ENCODE assay signal across 2 cellular contexts in the genomic region with DNA sequence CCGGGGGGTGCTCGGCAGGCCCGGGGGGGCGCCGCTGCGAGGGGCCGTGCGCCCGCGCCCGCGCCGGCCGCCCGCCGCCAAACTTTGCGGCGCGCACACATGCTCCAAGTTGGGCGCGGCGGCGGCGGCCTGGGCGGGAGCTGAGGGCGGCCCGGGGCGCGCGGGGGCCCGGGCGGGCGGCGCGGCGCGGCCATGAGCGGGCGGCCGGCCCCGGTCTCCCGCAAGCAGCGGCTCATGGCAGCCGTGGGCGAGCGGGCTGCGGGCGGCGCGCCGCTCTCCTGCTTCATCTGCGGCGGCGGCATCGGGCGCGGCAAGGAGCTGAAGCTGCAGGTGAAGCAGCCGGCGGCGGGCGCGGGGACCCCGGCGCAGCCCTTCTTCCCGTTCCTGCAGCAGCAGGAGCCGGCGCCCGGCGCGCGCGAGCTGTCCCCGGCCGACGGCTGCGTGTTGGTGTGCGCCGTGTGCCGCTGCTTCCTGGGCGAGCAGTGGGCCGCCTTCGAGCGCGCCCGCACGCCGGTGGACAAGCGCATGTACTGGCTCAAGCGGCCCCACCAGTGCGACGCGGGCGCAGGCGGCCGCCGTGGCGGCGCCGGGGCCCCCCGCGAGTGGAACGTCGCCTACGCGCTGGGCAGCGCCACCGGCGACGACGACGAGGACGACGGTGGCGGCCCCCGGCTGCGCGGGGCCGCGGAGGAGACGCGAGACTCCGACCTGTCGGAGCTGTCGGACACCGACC.
TF ChIP-seq lines count a peak whose summit lies in the region.

No MANE protein-coding gene starts in this region.

TF ChIP-seq in IMR-90, 13 proteins besides CTCF, POLR2A, EP300 and RAD21:
- TF ChIP-seq, protein P1, sequence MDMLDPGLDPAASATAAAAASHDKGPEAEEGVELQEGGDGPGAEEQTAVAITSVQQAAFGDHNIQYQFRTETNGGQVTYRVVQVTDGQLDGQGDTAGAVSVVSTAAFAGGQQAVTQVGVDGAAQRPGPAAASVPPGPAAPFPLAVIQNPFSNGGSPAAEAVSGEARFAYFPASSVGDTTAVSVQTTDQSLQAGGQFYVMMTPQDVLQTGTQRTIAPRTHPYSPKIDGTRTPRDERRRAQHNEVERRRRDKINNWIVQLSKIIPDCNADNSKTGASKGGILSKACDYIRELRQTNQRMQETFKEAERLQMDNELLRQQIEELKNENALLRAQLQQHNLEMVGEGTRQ (IDR thresholded peaks at IDR 0.05; ENCODE audit: low read depth, low read length), result no peak
- TF ChIP-seq CHD1 (IDR thresholded peaks at IDR 0.05; ENCODE audit: low read depth, low read length) (no peak), RFX5 (IDR thresholded peaks at IDR 0.05; ENCODE audit: low read depth, low read length) (no peak), MAZ (IDR thresholded peaks at IDR 0.05; ENCODE audit: borderline replicate concordance, low read depth, low read length) (no peak; the same call in 1 of the 2 replicates), MXI1 (IDR thresholded peaks at IDR 0.05; ENCODE audit: borderline replicate concordance, low read depth, low read length) (no peak), MAFK (IDR thresholded peaks at IDR 0.05; ENCODE audit: low read depth, low read length) (no peak), NFE2L2 (IDR thresholded peaks at IDR 0.05; ENCODE audit: low read depth, low read length) (no peak), FOS (IDR thresholded peaks at IDR 0.05; ENCODE audit: low read depth, low read length) (no peak), BHLHE40 (IDR thresholded peaks at IDR 0.05; ENCODE audit: low read depth, low read length) (no peak), SMC3 (IDR thresholded peaks at IDR 0.05; ENCODE audit: low read depth, low read length) (no peak), CEBPB (IDR thresholded peaks at IDR 0.05; ENCODE audit: low read depth, low read length) (no peak), RCOR1 (IDR thresholded peaks at IDR 0.05; ENCODE audit: insufficient replicate concordance, low read length) (no peak)
- TF ChIP-seq, protein P2, sequence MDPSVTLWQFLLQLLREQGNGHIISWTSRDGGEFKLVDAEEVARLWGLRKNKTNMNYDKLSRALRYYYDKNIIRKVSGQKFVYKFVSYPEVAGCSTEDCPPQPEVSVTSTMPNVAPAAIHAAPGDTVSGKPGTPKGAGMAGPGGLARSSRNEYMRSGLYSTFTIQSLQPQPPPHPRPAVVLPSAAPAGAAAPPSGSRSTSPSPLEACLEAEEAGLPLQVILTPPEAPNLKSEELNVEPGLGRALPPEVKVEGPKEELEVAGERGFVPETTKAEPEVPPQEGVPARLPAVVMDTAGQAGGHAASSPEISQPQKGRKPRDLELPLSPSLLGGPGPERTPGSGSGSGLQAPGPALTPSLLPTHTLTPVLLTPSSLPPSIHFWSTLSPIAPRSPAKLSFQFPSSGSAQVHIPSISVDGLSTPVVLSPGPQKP (IDR thresholded peaks at IDR 0.05; ENCODE audit: borderline replicate concordance, low read depth, low read length), result no peak

TF ChIP-seq in endothelial cell of umbilical vein, 7 proteins besides CTCF, POLR2A, EP300 and RAD21:
- TF ChIP-seq MYC (IDR thresholded peaks at IDR 0.05; ENCODE audit: low read depth, low read length) (no peak), GATA2 (IDR thresholded peaks at IDR 0.05; ENCODE audit: insufficient read depth, insufficient read length, low read depth, low read length) (no peak), POLR2AphosphoS5 (IDR thresholded peaks at IDR 0.05; ENCODE audit: insufficient read depth, low read depth, low read length) (no peak), JUN (IDR thresholded peaks at IDR 0.05; ENCODE audit: borderline replicate concordance, insufficient read depth, insufficient read length, low read depth) (no peak), EZH2 (IDR thresholded peaks at IDR 0.05; ENCODE audit: borderline replicate concordance, low read depth, low read length, severe bottlenecking) (no peak), FOS (IDR thresholded peaks at IDR 0.05; ENCODE audit: borderline replicate concordance, insufficient read depth, low read length) (no peak)
- TF ChIP-seq, protein P3, sequence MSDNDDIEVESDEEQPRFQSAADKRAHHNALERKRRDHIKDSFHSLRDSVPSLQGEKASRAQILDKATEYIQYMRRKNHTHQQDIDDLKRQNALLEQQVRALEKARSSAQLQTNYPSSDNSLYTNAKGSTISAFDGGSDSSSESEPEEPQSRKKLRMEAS (IDR thresholded peaks at IDR 0.05; ENCODE audit: insufficient read depth, insufficient read length), result no peak
